ENCODE assay signal across 20 cellular contexts in the genomic region with DNA sequence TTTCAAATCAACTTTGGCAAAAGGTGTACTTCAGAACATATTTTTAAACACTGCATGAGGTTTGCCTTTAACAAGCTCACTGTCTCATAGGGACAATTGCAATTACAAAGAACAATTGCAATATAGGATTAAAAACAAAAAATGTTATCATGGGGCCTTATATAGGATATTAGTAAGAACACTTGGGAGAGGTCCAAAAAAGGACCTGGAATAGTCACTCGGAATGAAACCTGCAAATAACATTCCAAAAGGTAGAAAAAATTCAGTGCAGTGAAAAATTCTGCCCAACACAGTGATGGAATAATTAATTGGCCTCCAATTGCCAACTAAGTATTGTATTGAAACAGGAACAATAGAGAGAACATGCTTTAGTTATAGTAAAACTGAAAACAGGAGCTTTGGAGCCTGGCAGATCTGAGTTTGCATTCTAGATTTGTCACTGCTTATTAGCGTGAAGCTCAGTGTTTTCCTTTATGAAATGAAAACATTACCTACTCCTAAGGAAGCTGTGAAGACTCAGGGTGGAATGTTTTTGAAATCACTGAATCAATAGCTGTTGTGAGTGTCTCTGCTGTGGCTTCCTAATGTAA.
"Had no signal": no experiment of that assay in that cellular context is flagged by ENCODE, and none has a peak within 500 bp of the region (broad histone marks: within the 10 kb centered on the region; RNA-seq: fewer than 3 reads in every experiment).

No MANE protein-coding gene starts in this region.

- H3K36me3 ChIP-seq: esophagus muscularis mucosa, right lobe of liver, upper lobe of right lung had no signal

- H3K36me3 Mint-ChIP-seq: activated naive CD4-positive, alpha-beta T cell treated with anti-CD3 and anti-CD28 coated beads, Interleukin-2, amount 10 ng/mL, durations not matched to agents 7 days and 5 days; brain; naive thymus-derived CD8-positive, alpha-beta T cell had no signal

- H3K4me1 Mint-ChIP-seq: activated naive CD4-positive, alpha-beta T cell treated with anti-CD3 and anti-CD28 coated beads, Interleukin-2, amount 10 ng/mL, durations not matched to agents 7 days and 5 days; naive thymus-derived CD8-positive, alpha-beta T cell had no signal

- H3K27ac ChIP-seq: esophagus muscularis mucosa, psoas muscle, right lobe of liver, testis, upper lobe of right lung had no signal

- H3K4me3 Mint-ChIP-seq: activated naive CD4-positive, alpha-beta T cell treated with anti-CD3 and anti-CD28 coated beads, Interleukin-2, amount 10 ng/mL, durations not matched to agents 7 days and 5 days; brain; naive thymus-derived CD8-positive, alpha-beta T cell; stimulated activated naive CD8-positive, alpha-beta T cell treated with anti-CD3 and anti-CD28 coated beads, Interleukin-15, Interleukin-2, amounts not matched to agents 100 ng/mL and 50 ng/mL, for 24 hours; T-helper 1 cell treated with Interleukin-12 subunit alpha and Interleukin-12 subunit beta and Interleukin-4 antibody, amounts not matched to agents 30 μg/mL and 1 μg/mL, for 36 hours had no signal

- H3K4me1 ChIP-seq: esophagus muscularis mucosa, psoas muscle, right lobe of liver, testis, upper lobe of right lung had no signal

- FAIRE-seq: endometrium, TTC549 had no signal

- H3K27me3 ChIP-seq: esophagus muscularis mucosa, right lobe of liver, testis, upper lobe of right lung had no signal

- H3K4me3 ChIP-seq: esophagus muscularis mucosa, mucosa of descending colon, psoas muscle, right lobe of liver, testis, upper lobe of right lung had no signal

- H3K9me3 ChIP-seq: esophagus muscularis mucosa, mucosa of descending colon, psoas muscle, right lobe of liver, testis, upper lobe of right lung had no signal

- ATAC-seq: mucosa of descending colon; naive thymus-derived CD8-positive, alpha-beta T cell; psoas muscle; right lobe of liver; upper lobe of right lung had no signal

- H3K27me3 Mint-ChIP-seq: activated naive CD4-positive, alpha-beta T cell treated with anti-CD3 and anti-CD28 coated beads, Interleukin-2, amount 10 ng/mL, durations not matched to agents 7 days and 5 days; naive thymus-derived CD8-positive, alpha-beta T cell; stimulated activated naive CD8-positive, alpha-beta T cell treated with anti-CD3 and anti-CD28 coated beads, Interleukin-15, Interleukin-2, amounts not matched to agents 100 ng/mL and 50 ng/mL, for 24 hours had no signal

- DNase-seq: activated CD4-positive, alpha-beta T cell treated with anti-CD3 and anti-CD28 coated beads, Interleukin-2, amount 50 U/mL, for 1 hour; activated CD4-positive, CD25-positive, alpha-beta regulatory T cell; activated naive CD4-positive, alpha-beta T cell treated with anti-CD3 and anti-CD28 coated beads, Interleukin-2, amount 10 ng/mL, durations not matched to agents 7 days and 5 days; mammary epithelial cell; mucosa of descending colon; naive thymus-derived CD8-positive, alpha-beta T cell; nucleus accumbens; psoas muscle; right lobe of liver; stimulated activated CD4-positive, alpha-beta T cell treated with anti-CD3 and anti-CD28 coated beads, Interleukin-12 subunit alpha, Interleukin-12 subunit beta, amount 100 ng/mL, for 4 hours; stimulated activated CD4-positive, alpha-beta T cell treated with anti-CD3 and anti-CD28 coated beads, Interleukin-2, amount 100 ng/mL, for 48 hours; testis; upper lobe of right lung had no signal

- H3K9me3 Mint-ChIP-seq: activated T-helper 2 cell treated with anti-CD3 and anti-CD28 coated beads, Interferon-gamma antibody, Interleukin-2, Interleukin-4, amounts not matched to agents 10 μg/mL and 5 μg/mL and 100 μg/mL, durations not matched to agents 14 hours and 24 hours and 36 hours; brain; T-helper 1 cell treated with Interleukin-12 subunit alpha and Interleukin-12 subunit beta and Interleukin-4 antibody, amounts not matched to agents 30 μg/mL and 1 μg/mL, for 36 hours had no signal

- H3K27ac Mint-ChIP-seq: activated naive CD4-positive, alpha-beta T cell treated with anti-CD3 and anti-CD28 coated beads, Interleukin-2, amount 10 ng/mL, durations not matched to agents 7 days and 5 days; activated T-helper 2 cell treated with anti-CD3 and anti-CD28 coated beads, Interferon-gamma antibody, Interleukin-2, Interleukin-4, amounts not matched to agents 10 μg/mL and 5 μg/mL and 100 μg/mL, durations not matched to agents 14 hours and 24 hours and 36 hours; brain; naive thymus-derived CD8-positive, alpha-beta T cell; stimulated activated naive CD8-positive, alpha-beta T cell treated with anti-CD3 and anti-CD28 coated beads, Interleukin-15, Interleukin-2, amounts not matched to agents 100 ng/mL and 50 ng/mL, for 24 hours; T-helper 1 cell treated with Interleukin-12 subunit alpha and Interleukin-12 subunit beta and Interleukin-4 antibody, amounts not matched to agents 30 μg/mL and 1 μg/mL, for 36 hours had no signal
